Comparison of ENCODE assay signal across 14 cellular contexts in genomic region chr11:43936081-43936480, GRCh38.
"Had no signal": no experiment of that assay in that cellular context is flagged by ENCODE, and none has a peak within 500 bp of the region (broad histone marks: within the 10 kb centered on the region; RNA-seq: fewer than 3 reads in every experiment).

No MANE protein-coding gene starts in this region.

- H3K4me3 ChIP-seq: adrenal gland, dorsolateral prefrontal cortex, hepatocyte, transverse colon had no signal

- H3K27ac ChIP-seq: dorsolateral prefrontal cortex, hepatocyte, VCaP had no signal

- H3K36me3 ChIP-seq: adrenal gland, transverse colon had no signal

- H3K27me3 ChIP-seq: adrenal gland, dorsolateral prefrontal cortex had no signal

- H2AFZ ChIP-seq: hepatocyte had no signal

- ATAC-seq: T-helper 17 cell had no signal

- DNase-seq: activated CD4-positive, alpha-beta memory T cell treated with anti-CD3 and anti-CD28 coated beads for 36 hours; activated T-cell treated with anti-CD3 and anti-CD28 coated beads, Interleukin-2, amount 50 U/mL, for 24 hours; adrenal gland; dorsolateral prefrontal cortex; endodermal cell; islet precursor cell; naive B cell; retina; stimulated activated CD4-positive, alpha-beta T cell treated with anti-CD3 and anti-CD28 coated beads, Interleukin-2, amount 100 ng/mL, for 48 hours; stimulated activated naive CD4-positive, alpha-beta T cell; T-helper 17 cell; transverse colon had no signal

- H3K9me3 ChIP-seq: adrenal gland, transverse colon had no signal

- H3K79me2 ChIP-seq: hepatocyte had no signal

- H3K4me2 ChIP-seq: hepatocyte had no signal
